In genomic region chr15:31036783-31037182, GRCh38 we compare ENCODE assay signal across 26 cellular contexts. TPM values are rescaled to one million over a fixed set of nuclear protein-coding genes. Genes with fewer than 3 reads are reported as not detected.
DNase-seq lines count a peak whose midpoint lies in the region; ATAC-seq, FAIRE-seq and TF ChIP-seq lines count a peak whose summit lies in the region.
"Had no signal": no experiment of that assay in that cellular context is flagged by ENCODE, and none has a peak within 500 bp of the region (broad histone marks: within the 10 kb centered on the region; RNA-seq: fewer than 3 reads in every experiment).

No MANE protein-coding gene starts in this region.

- CTCF ChIA-PET in HepG2 (lab: Yijun Ruan, JAX; ENCODE audit: low intra/inter-chr PET ratio, low total read pairs): no interaction called here

- H4K20me1 ChIP-seq in HepG2 (ENCODE audit: insufficient read depth, low read length): no peaks in the 10 kb centered on the region
- H4K20me1 ChIP-seq: BLaER1 treated with 17β-estradiol and CSF1 and Interleukin-3, amounts not matched to agents 10 nM and 100 nM had no signal

- no peaks in the 10 kb centered on the region for H3K79me2 ChIP-seq in HepG2 (ENCODE audit: insufficient read depth, low read length)

- TF ChIP-seq CTCF in HepG2 (CRISPR knock-in tag; IDR thresholded peaks at IDR 0.05) (no peak), right lobe of liver (IDR thresholded peaks at IDR 0.05) (no peak), NB4 (IDR thresholded peaks at IDR 0.05; ENCODE audit: low read depth, low read length) (no peak), upper lobe of right lung (IDR thresholded peaks at IDR 0.05) (no peak), omental fat pad (IDR thresholded peaks at IDR 0.05) (no peak)

- FAIRE-seq in HepG2 (lab: Jason Lieb, UNC) (no peak), small intestine (lab: Jason Lieb, UNC) (no peak)
- FAIRE-seq: D721Med, GM12878, GM19239 had no signal

- in situ Hi-C loops in HepG2 (cut with HindIII; ENCODE audit: extremely low pct_ligation_motif_present, low pct_unique_long_range_greater_than_20kb): no loop called here

- ATAC-seq in HepG2 (0 out of 3 replicates have a peak, but pooled peaks have one; percentile 29), right lobe of liver (no peak), esophagus mucosa (peak; percentile 19), upper lobe of right lung (peak; percentile 41), omental fat pad (ENCODE audit: low FRiP score) (no peak), GM21423 (IDR thresholded peaks at IDR 0.05; ENCODE audit: unreplicated experiment) (no peak)
- ATAC-seq: A549, GM12878 had no signal

- no TSS peak for BruUV-seq in HepG2 (replicated peaks; lab: Mats Ljungman, UMichigan)

- H3K27me3 ChIP-seq in HepG2 (ENCODE audit: control insufficient read depth in 1 of 2, insufficient read depth in 2 of 2, low read length in 2 of 2): no peaks in the 10 kb centered on the region; a peak in 1 of 5 replicates
- H3K27me3 ChIP-seq in right lobe of liver: no peaks in the 10 kb centered on the region
- H3K27me3 ChIP-seq in upper lobe of right lung: no peaks in the 10 kb centered on the region
- peaks cover 0 to 2% of the 10 kb centered on the region in 2 donors for H3K27me3 ChIP-seq in small intestine (ENCODE audit: control insufficient read depth in 2 of 2, insufficient read depth in 2 of 2, low read length in 2 of 2)
- H3K27me3 ChIP-seq: BLaER1 treated with 17β-estradiol and CSF1 and Interleukin-3, amounts not matched to agents 10 nM and 100 nM had no signal

- intact Hi-C loops in HepG2 (cut with micrococcal nuclease; ENCODE audit: unreplicated experiment) (no loop called here), right lobe of liver (cut with DNase I) (no loop called here), upper lobe of right lung (cut with DNase I) (no loop called here)

- H3K4me3 ChIP-seq in HepG2 (replicated peaks in 1 of 3; ENCODE audit: insufficient read depth in 1 of 3, low read depth in 2 of 3, low read length in 3 of 3) (no peak overlapping the region), right lobe of liver (no peak overlapping the region), NB4 (ENCODE audit: low read depth, low read length) (no peak overlapping the region), upper lobe of right lung (no peak overlapping the region), small intestine (ENCODE audit: low read depth in 1 of 2, low read length in 2 of 2) (no peak overlapping the region)
- H3K4me3 ChIP-seq: A549; BLaER1 treated with 17β-estradiol and CSF1 and Interleukin-3, amounts not matched to agents 10 nM and 100 nM; GM12878; HAP-1 had no signal

- WGBS in HepG2 (ENCODE audit: low lambda C conversion rate): no CpG with 5 or more reads among the region's 9 CpGs
- WGBS in right lobe of liver (ENCODE audit: insufficient coverage, low coverage, low lambda C conversion rate, missing lambda C conversion rate): 55% methylated on average over 4 of the region's 9 CpGs
- 88 to 98% (median 89%) methylated on average over 9 of the region's 9 CpGs for WGBS in small intestine, 3 donors

- H3K9me3 ChIP-seq in HepG2 (ENCODE audit: low read length) (no peaks in the 10 kb centered on the region), right lobe of liver (no peaks in the 10 kb centered on the region), upper lobe of right lung (no peaks in the 10 kb centered on the region), small intestine (ENCODE audit: control insufficient read depth, low read depth) (no peaks in the 10 kb centered on the region)
- H3K9me3 ChIP-seq: A549; BE2C; BLaER1 treated with 17β-estradiol and CSF1 and Interleukin-3, amounts not matched to agents 10 nM and 100 nM; HAP-1 had no signal

- H3K4me2 ChIP-seq in HepG2 (ENCODE audit: low read depth, low read length): no peak overlapping the region
- H3K4me2 ChIP-seq: A549 had no signal

- POLR2A ChIA-PET in HepG2 (lab: Yijun Ruan, JAX): no interaction called here

- H3K36me3 ChIP-seq in HepG2 (replicated peaks in 1 of 2; ENCODE audit: control insufficient read depth in 1 of 2, insufficient read depth in 2 of 2, low read length in 2 of 2) (no peaks in the 10 kb centered on the region), right lobe of liver (no peaks in the 10 kb centered on the region), upper lobe of right lung (no peaks in the 10 kb centered on the region), small intestine (ENCODE audit: control insufficient read depth in 2 of 2, insufficient read depth in 2 of 2, low read length in 2 of 2) (no peaks in the 10 kb centered on the region)
- H3K36me3 ChIP-seq: BE2C; BLaER1 treated with 17β-estradiol and CSF1 and Interleukin-3, amounts not matched to agents 10 nM and 100 nM; HAP-1 had no signal

- H2AFZ ChIP-seq in HepG2 (ENCODE audit: low read length): no peak overlapping the region

- no peak for DNase-seq in HepG2 (ENCODE audit: low spot score)
- DNase-seq in right lobe of liver: no peak
- peak; percentile 14 for DNase-seq in NB4 (ENCODE audit: low read depth)
- no peak for DNase-seq in upper lobe of right lung
- no peak for DNase-seq in small intestine
- no peak for DNase-seq in omental fat pad (ENCODE audit: low spot score)
- DNase-seq: 8988T; ACHN; AML-193; BE2C; CD4-positive, alpha-beta T cell; CD8-positive, alpha-beta memory T cell; DMS 273 treated with DMSO at 0.1 percent for 48 hours; DMS79; EL; GDM1; GOT3; HFFc6 had no signal

- TF ChIP-seq EP300 in HepG2 (IDR thresholded peaks at IDR 0.05; ENCODE audit: low read depth in 2 of 2, low read length in 2 of 2): no peak
- no peak for TF ChIP-seq EP300 in HepG2 (CRISPR knock-in tag; IDR thresholded peaks at IDR 0.05; ENCODE audit: borderline replicate concordance)

- TF ChIP-seq POLR2A in HepG2 (IDR thresholded peaks at IDR 0.05; ENCODE audit: insufficient read depth in 1 of 2, low read depth in 2 of 2, low read length in 2 of 2): no peak
- TF ChIP-seq POLR2A in right lobe of liver (IDR thresholded peaks at IDR 0.05): no peak
- no peak for TF ChIP-seq POLR2A in NB4 (IDR thresholded peaks at IDR 0.05; ENCODE audit: extremely low read depth, insufficient read length)

- no peak overlapping the region for H3K9ac ChIP-seq in HepG2 (ENCODE audit: insufficient read depth, low read depth, low read length)
- H3K9ac ChIP-seq: BLaER1 treated with 17β-estradiol and CSF1 and Interleukin-3, amounts not matched to agents 10 nM and 100 nM had no signal

- no peak overlapping the region for H3K27ac ChIP-seq in HepG2 (ENCODE audit: extremely low read length, insufficient read depth, low read length)
- H3K27ac ChIP-seq in right lobe of liver: no peak overlapping the region
- H3K27ac ChIP-seq in upper lobe of right lung: no peak overlapping the region
- H3K27ac ChIP-seq in small intestine (ENCODE audit: low read depth in 1 of 2, low read length in 1 of 2): no peak overlapping the region
- H3K27ac ChIP-seq: A549; BLaER1 treated with 17β-estradiol and CSF1 and Interleukin-3, amounts not matched to agents 10 nM and 100 nM had no signal

- TF ChIP-seq RAD21 in HepG2 (CRISPR knock-in tag; IDR thresholded peaks at IDR 0.05): no peak

- H3K4me1 ChIP-seq in HepG2 (ENCODE audit: insufficient read depth, low read length) (no peaks in the 10 kb centered on the region), right lobe of liver (no peaks in the 10 kb centered on the region), upper lobe of right lung (no peaks in the 10 kb centered on the region), small intestine (ENCODE audit: control insufficient read depth in 2 of 2, insufficient read depth in 1 of 2, low read depth in 1 of 2, low read length in 1 of 2) (no peaks in the 10 kb centered on the region)
- H3K4me1 ChIP-seq: A549, BE2C, HAP-1 had no signal

TF ChIP-seq in HepG2, 621 proteins besides CTCF, POLR2A, EP300 and RAD21 (continues in another document):
- no peak for TF ChIP-seq SCMH1 (CRISPR knock-in tag; IDR thresholded peaks at IDR 0.05; ENCODE audit: borderline replicate concordance)
- no peak for TF ChIP-seq CENPT (CRISPR knock-in tag; IDR thresholded peaks at IDR 0.05; ENCODE audit: low read depth)
- no peak for TF ChIP-seq ZBTB38 (CRISPR knock-in tag; IDR thresholded peaks at IDR 0.05)
- no peak for TF ChIP-seq BCL3 (CRISPR knock-in tag; IDR thresholded peaks at IDR 0.05)

RNA-seq across cellular contexts. Expression of gene MTMR10, which starts 45.4 kb away (rescaled TPM):
- total RNA-seq in HepG2 (2016; rRNA removed; fragmentation: Illumina TruSeq; extraction: Trizol): 17.4 and 18.6 TPM in 2 replicates
- 2.5 and 2.7 TPM in 2 replicates for total RNA-seq in HepG2 (2016; cell fraction: cytosol; rRNA removed; fragmentation: Illumina TruSeq; extraction: Trizol; ENCODE audit: low read depth)
- total RNA-seq in HepG2 (2016; cell fraction: insoluble cytoplasmic fraction; rRNA removed; fragmentation: Illumina TruSeq; extraction: Trizol): 17.6 and 17.8 TPM in 2 replicates
- 8.5 and 10.1 TPM in 2 replicates for total RNA-seq in HepG2 (2016; cell fraction: membrane; rRNA removed; fragmentation: Illumina TruSeq; extraction: Trizol)
- 29.2 and 29.6 TPM in 2 replicates for total RNA-seq in HepG2 (2016; cell fraction: nucleus; rRNA removed; fragmentation: Illumina TruSeq; extraction: Trizol)
- polyA plus RNA-seq in HepG2 (2011; rRNA removed): 10.0 and 10.2 TPM in 2 replicates
- polyA plus RNA-seq in HepG2 (2011; cell fraction: cytosol; rRNA removed): 4.3 and 6.3 TPM in 2 replicates
- 10.5 and 10.7 TPM in 2 replicates for polyA plus RNA-seq in HepG2 (2011; cell fraction: nucleus; rRNA removed)
- 11.6 and 14.6 TPM in 2 replicates for polyA plus RNA-seq in HepG2 (2012)
- 1.1 TPM in 2 replicates for polyA plus RNA-seq in HepG2 (2016; cell fraction: cytosol; fragmentation: Illumina TruSeq; extraction: Trizol; ENCODE audit: low read depth)
- polyA plus RNA-seq in HepG2 (2016; cell fraction: insoluble cytoplasmic fraction; fragmentation: Illumina TruSeq; extraction: Trizol; ENCODE audit: low read depth): 13.3 and 14.3 TPM in 2 replicates
- polyA plus RNA-seq in HepG2 (2016; cell fraction: membrane; fragmentation: Illumina TruSeq; extraction: Trizol; ENCODE audit: low read depth): 4.3 and 4.6 TPM in 2 replicates
- polyA plus RNA-seq in HepG2 (2016; cell fraction: nucleus; fragmentation: Illumina TruSeq; extraction: Trizol; ENCODE audit: insufficient read depth, low read depth): 16.0 and 20.6 TPM in 2 replicates
- polyA minus RNA-seq in HepG2 (2011; rRNA and poly(A)+ RNA removed; ENCODE audit: low replicate concordance): 6.1 and 8.6 TPM in 2 replicates
- polyA minus RNA-seq in HepG2 (2011; cell fraction: cytosol; rRNA and poly(A)+ RNA removed): 8.5 and 9.8 TPM in 2 replicates
- polyA minus RNA-seq in HepG2 (2011; cell fraction: nucleus; rRNA and poly(A)+ RNA removed): 79.1 and 87.2 TPM in 2 replicates
- 10 to 100 TPM; 16.2 to 29.1 (median 22.3) TPM for total RNA-seq in right lobe of liver
- 19.1 TPM for total RNA-seq in esophagus mucosa
- 36.2 TPM for total RNA-seq in upper lobe of right lung
- 10 to 100 TPM; 11.0 to 26.8 (median 17.8) TPM for polyA plus RNA-seq in small intestine
- total RNA-seq in omental fat pad: 10 to 100 TPM; 40.6 to 70.0 (median 46.6) TPM

Comparison
In these comparisons a context has a peak if more than half of its experiments do, and no peak if none do; other contexts are left out.
1. ATAC-seq: peak in HepG2 (single experiment), esophagus mucosa (single experiment) and upper lobe of right lung (single experiment); none in right lobe of liver (0 of 4), omental fat pad (single experiment) and GM21423 (single experiment).